24 cellular contexts compared by ENCODE assay signal in the genomic region with DNA sequence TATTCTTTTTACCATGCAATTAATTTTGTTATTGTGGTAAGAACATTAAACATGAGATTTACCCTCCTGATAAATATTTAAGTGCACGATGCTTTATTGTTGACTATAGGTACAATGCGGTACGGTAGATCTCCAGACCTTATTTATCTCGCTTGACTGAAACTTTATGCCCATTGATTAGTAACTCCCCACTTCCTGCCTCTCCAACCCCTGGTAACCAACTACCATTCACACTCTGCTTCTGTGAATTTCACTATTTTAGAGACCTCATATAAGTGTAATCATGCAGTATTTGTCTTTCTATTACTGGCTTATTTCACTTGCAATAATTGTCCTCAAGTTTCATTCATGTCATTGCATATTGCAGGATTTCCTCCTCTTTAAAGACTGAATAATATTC.
DNase-seq lines count a peak whose midpoint lies in the region; ATAC-seq and TF ChIP-seq lines count a peak whose summit lies in the region.
"Had no signal": no experiment of that assay in that cellular context is flagged by ENCODE, and none has a peak within 500 bp of the region (broad histone marks: within the 10 kb centered on the region; RNA-seq: fewer than 3 reads in every experiment).

No MANE protein-coding gene starts in this region.

- DNase-seq in activated CD4-positive, alpha-beta T cell treated with anti-CD3 and anti-CD28 coated beads, Interleukin-2, amount 10 ng/mL, durations not matched to agents 24 days and 14 days = no peak
- no peak for DNase-seq in activated CD4-positive, alpha-beta T cell treated with anti-CD3 and anti-CD28 coated beads, Interleukin-2, amount 50 U/mL, for 1 hour
- DNase-seq in CD4-positive, alpha-beta memory T cell = peak in 2 of 5 donors; percentile 26 to 28
- peak; percentile 26 for DNase-seq in activated CD4-positive, alpha-beta memory T cell treated with anti-CD3 and anti-CD28 coated beads for 36 hours
- DNase-seq in effector memory CD8-positive, alpha-beta T cell = no peak
- DNase-seq in GM13977 (ENCODE audit: low spot score) (no peak), NAMALWA (ENCODE audit: low spot score) (no peak)
- DNase-seq: brain microvascular endothelial cell; endodermal cell; foreskin melanocyte; H9; left cardiac atrium; NCI-H1105; NCI-H1930; sigmoid colon; stimulated activated CD4-positive, alpha-beta T cell treated with anti-CD3 and anti-CD28 coated beads, Interleukin-15, amount 100 ng/mL, for 24 hours; trophoblast cell had no signal

- POLR2A ChIA-PET in CD4-positive, alpha-beta memory T cell (lab: Charles Lee; ENCODE audit: partially characterized antibody) = interaction anchor here (2.0 to 4.0 kb wide), 3 partner anchors 8 to 196 kb away, joined by 9 to 46 read pairs (median 25); partner anchors contain the start of gene ID2
- POLR2A ChIA-PET in activated CD4-positive, alpha-beta memory T cell treated with anti-CD3 and anti-CD28 coated beads for 36 hours (lab: Charles Lee) = interaction anchor here (0.6 to 7.0 kb wide), 4 partner anchors 8 to 196 kb away, joined by 3 to 92 read pairs (median 28); partner anchors contain the start of gene ID2

- intact Hi-C loops in activated CD4-positive, alpha-beta T cell treated with anti-CD3 and anti-CD28 coated beads, Interleukin-2, amount 10 ng/mL, durations not matched to agents 24 days and 14 days (cut with micrococcal nuclease) = loop anchor here (5.0 kb wide), 1 partner anchor 101 kb away; no protein-coding TSS in a partner anchor
- intact Hi-C loops in CD4-positive, alpha-beta memory T cell (cut with micrococcal nuclease) = loop anchor here (10.0 kb wide), 1 partner anchor 349 kb away; the partner anchor contains the start of gene KIDINS220
- intact Hi-C loops in activated CD4-positive, alpha-beta memory T cell treated with anti-CD3 and anti-CD28 coated beads for 36 hours (cut with micrococcal nuclease) = loop anchor here (1.0 to 10.0 kb wide), 5 partner anchors 149 to 659 kb away; no protein-coding TSS in a partner anchor

- ATAC-seq in effector memory CD8-positive, alpha-beta T cell (replicated peaks) = peak; percentile 18
- no peak for ATAC-seq in GM21528 (IDR thresholded peaks at IDR 0.05; ENCODE audit: low FRiP score, unreplicated experiment)
- ATAC-seq: left cardiac atrium had no signal

- peaks cover 68% of the 10 kb centered on the region for H3K4me1 Mint-ChIP-seq in activated CD4-positive, alpha-beta T cell treated with anti-CD3 and anti-CD28 coated beads, Interleukin-2, amount 10 ng/mL, durations not matched to agents 24 days and 14 days
- H3K4me1 Mint-ChIP-seq in CD4-positive, alpha-beta memory T cell = peaks cover 62 to 93% (median 76%) of the 10 kb centered on the region in 4 donors
- peaks cover 88% of the 10 kb centered on the region for H3K4me1 Mint-ChIP-seq in activated CD4-positive, alpha-beta memory T cell treated with anti-CD3 and anti-CD28 coated beads for 36 hours (ENCODE audit: low read depth)
- H3K4me1 Mint-ChIP-seq in effector memory CD8-positive, alpha-beta T cell (ENCODE audit: low read depth in 2 of 2) = peaks cover 65 to 79% of the 10 kb centered on the region in 2 donors

- peak overlapping the region; percentile 83 for H3K27ac ChIP-seq in CD4-positive, alpha-beta memory T cell (ENCODE audit: low read depth, low read length)
- H3K27ac ChIP-seq: brain microvascular endothelial cell, esophagus muscularis mucosa, neutrophil, prostate gland, sigmoid colon, SK-N-MC had no signal

- H3K9me3 ChIP-seq in CD4-positive, alpha-beta memory T cell (ENCODE audit: control insufficient read depth in 1 of 2, low read length in 2 of 2) = no peaks in the 10 kb centered on the region
- H3K9me3 ChIP-seq: esophagus muscularis mucosa, neutrophil, prostate gland, sigmoid colon had no signal

- in situ Hi-C loops in GM13977 (cut with MboI; ENCODE audit: low pct_unique_long_range_greater_than_20kb, low sequenced_read_pairs, unreplicated experiment) = no loop called here

- H3K36me3 Mint-ChIP-seq in activated CD4-positive, alpha-beta T cell treated with anti-CD3 and anti-CD28 coated beads, Interleukin-2, amount 10 ng/mL, durations not matched to agents 24 days and 14 days (ENCODE audit: low read depth) = no peaks in the 10 kb centered on the region
- peaks cover 0 to 3% of the 10 kb centered on the region in 2 donors for H3K36me3 Mint-ChIP-seq in CD4-positive, alpha-beta memory T cell
- peaks cover 5% of the 10 kb centered on the region for H3K36me3 Mint-ChIP-seq in activated CD4-positive, alpha-beta memory T cell treated with anti-CD3 and anti-CD28 coated beads for 36 hours
- peaks cover 40% of the 10 kb centered on the region for H3K36me3 Mint-ChIP-seq in effector memory CD8-positive, alpha-beta T cell (ENCODE audit: insufficient read depth)

- peak overlapping the region in 1 of 2 donors; percentile 46 for H3K4me3 ChIP-seq in CD4-positive, alpha-beta memory T cell (ENCODE audit: low read length in 2 of 2)
- H3K4me3 ChIP-seq: esophagus muscularis mucosa, prostate gland, sigmoid colon, SK-N-MC had no signal

- CTCF ChIA-PET in CD4-positive, alpha-beta memory T cell (lab: Charles Lee; ENCODE audit: partially characterized antibody) = interaction anchor here (2.7 to 3.7 kb wide), 2 partner anchors 8 to 13 kb away, joined by 8 to 18 read pairs; no protein-coding TSS in a partner anchor
- CTCF ChIA-PET in activated CD4-positive, alpha-beta memory T cell treated with anti-CD3 and anti-CD28 coated beads for 36 hours (lab: Charles Lee) = no interaction called here

- no peak overlapping the region for H3K27ac Mint-ChIP-seq in activated CD4-positive, alpha-beta T cell treated with anti-CD3 and anti-CD28 coated beads, Interleukin-2, amount 10 ng/mL, durations not matched to agents 24 days and 14 days
- peak overlapping the region; percentile 94 to 100 (median 99) for H3K27ac Mint-ChIP-seq in CD4-positive, alpha-beta memory T cell
- H3K27ac Mint-ChIP-seq in activated CD4-positive, alpha-beta memory T cell treated with anti-CD3 and anti-CD28 coated beads for 36 hours = peak overlapping the region; percentile 91
- peak overlapping the region; percentile 99 for H3K27ac Mint-ChIP-seq in effector memory CD8-positive, alpha-beta T cell
- H3K27ac Mint-ChIP-seq: endodermal cell; H9; memory B cell; T-helper 2 cell treated with Interferon-gamma antibody and Interleukin-4, amounts not matched to agents 5 μg/mL and 100 μg/mL, for 36 hours had no signal

- H3K4me3 Mint-ChIP-seq in activated CD4-positive, alpha-beta T cell treated with anti-CD3 and anti-CD28 coated beads, Interleukin-2, amount 10 ng/mL, durations not matched to agents 24 days and 14 days = peak overlapping the region; percentile 39
- peak overlapping the region; percentile 82 to 93 (median 88) for H3K4me3 Mint-ChIP-seq in CD4-positive, alpha-beta memory T cell
- peak overlapping the region; percentile 77 for H3K4me3 Mint-ChIP-seq in activated CD4-positive, alpha-beta memory T cell treated with anti-CD3 and anti-CD28 coated beads for 36 hours
- peak overlapping the region; percentile 91 to 97 for H3K4me3 Mint-ChIP-seq in effector memory CD8-positive, alpha-beta T cell
- H3K4me3 Mint-ChIP-seq: endodermal cell, H9, memory B cell had no signal

- H3K4me1 ChIP-seq in CD4-positive, alpha-beta memory T cell (ENCODE audit: insufficient read depth, low read length) = peaks cover 93% of the 10 kb centered on the region
- H3K4me1 ChIP-seq: prostate gland had no signal

- H3K36me3 ChIP-seq in CD4-positive, alpha-beta memory T cell (ENCODE audit: insufficient read depth, low read length) = no peaks in the 10 kb centered on the region
- H3K36me3 ChIP-seq: brain microvascular endothelial cell, esophagus muscularis mucosa, neutrophil, prostate gland, sigmoid colon had no signal

- H3K9me3 Mint-ChIP-seq in activated CD4-positive, alpha-beta T cell treated with anti-CD3 and anti-CD28 coated beads, Interleukin-2, amount 10 ng/mL, durations not matched to agents 24 days and 14 days = peaks cover 12% of the 10 kb centered on the region
- H3K9me3 Mint-ChIP-seq in CD4-positive, alpha-beta memory T cell = no peaks in the 10 kb centered on the region
- H3K9me3 Mint-ChIP-seq in activated CD4-positive, alpha-beta memory T cell treated with anti-CD3 and anti-CD28 coated beads for 36 hours = no peaks in the 10 kb centered on the region
- H3K9me3 Mint-ChIP-seq in effector memory CD8-positive, alpha-beta T cell = no peaks in the 10 kb centered on the region
- H3K9me3 Mint-ChIP-seq: endodermal cell; H9; memory B cell; T-helper 2 cell treated with Interferon-gamma antibody and Interleukin-4, amounts not matched to agents 5 μg/mL and 100 μg/mL, for 36 hours had no signal

- no peaks in the 10 kb centered on the region for H3K27me3 Mint-ChIP-seq in activated CD4-positive, alpha-beta T cell treated with anti-CD3 and anti-CD28 coated beads, Interleukin-2, amount 10 ng/mL, durations not matched to agents 24 days and 14 days
- H3K27me3 Mint-ChIP-seq in CD4-positive, alpha-beta memory T cell = no peaks in the 10 kb centered on the region
- no peaks in the 10 kb centered on the region for H3K27me3 Mint-ChIP-seq in activated CD4-positive, alpha-beta memory T cell treated with anti-CD3 and anti-CD28 coated beads for 36 hours
- no peaks in the 10 kb centered on the region for H3K27me3 Mint-ChIP-seq in effector memory CD8-positive, alpha-beta T cell

- H3K27me3 ChIP-seq in CD4-positive, alpha-beta memory T cell (ENCODE audit: insufficient read depth, low read length) = no peaks in the 10 kb centered on the region
- H3K27me3 ChIP-seq: brain microvascular endothelial cell, esophagus muscularis mucosa, neutrophil, sigmoid colon had no signal

- no peak for TF ChIP-seq CTCF in GM13977 (IDR thresholded peaks at IDR 0.05; ENCODE audit: extremely low read depth, insufficient read depth, missing control alignments)

Comparison
In these comparisons a context has a peak if more than half of its experiments do, and no peak if none do; other contexts are left out.
1. H3K4me3 Mint-ChIP-seq: peak in every context shown above with its lines; median percentile 94 in effector memory CD8-positive, alpha-beta T cell; 88 in CD4-positive, alpha-beta memory T cell; 77 in activated CD4-positive, alpha-beta memory T cell treated with anti-CD3 and anti-CD28 coated beads for 36 hours; 39 in activated CD4-positive, alpha-beta T cell treated with anti-CD3 and anti-CD28 coated beads, Interleukin-2, amount 10 ng/mL, durations not matched to agents 24 days and 14 days.